ENCODE assay signal across 10 cellular contexts in the genomic region with DNA sequence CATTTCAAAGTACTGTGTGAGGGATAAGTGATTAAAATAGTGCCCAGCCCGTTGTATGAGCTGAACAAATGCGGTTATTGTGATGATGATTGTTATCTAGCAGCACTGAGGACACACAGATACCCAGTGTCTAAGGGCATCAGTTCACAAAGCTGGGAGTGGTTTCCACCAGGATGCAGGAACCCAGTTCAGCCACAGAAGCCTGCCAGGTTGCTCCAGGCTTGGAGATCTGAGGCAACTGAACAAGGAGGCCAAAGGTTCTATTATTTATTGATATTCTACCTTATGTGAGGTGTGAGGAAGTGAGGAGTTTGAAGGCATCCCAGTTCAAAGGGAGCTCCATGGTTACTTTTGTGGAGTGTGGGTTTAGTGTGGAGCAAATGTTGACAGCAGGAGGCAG. TPM values are rescaled to one million over a fixed set of nuclear protein-coding genes. Genes with fewer than 3 reads are reported as not detected.
"Had no signal": no experiment of that assay in that cellular context is flagged by ENCODE, and none has a peak within 500 bp of the region (broad histone marks: within the 10 kb centered on the region; RNA-seq: fewer than 3 reads in every experiment).

No MANE protein-coding gene starts in this region.

- H3K4me1 ChIP-seq: thyroid gland had no signal

- H3K36me3 ChIP-seq: cardiac muscle cell, thyroid gland had no signal

- H3K27me3 Mint-ChIP-seq: activated T-helper 17 cell treated with anti-CD3 and anti-CD28 coated beads, Interleukin-2, amount 50 U/mL, for 72 hours; stimulated activated memory B cell treated with anti-CD40 and anti-IgM and Interleukin-4, amounts not matched to agents 10 μg/mL and 1 μg/mL and 100 μg/mL, for 72 hours had no signal

- H3K4me3 Mint-ChIP-seq: activated naive CD4-positive, alpha-beta T cell treated with anti-CD3 and anti-CD28 coated beads for 36 hours; activated T-helper 17 cell treated with anti-CD3 and anti-CD28 coated beads, Interleukin-2, amount 50 U/mL, for 72 hours; naive thymus-derived CD4-positive, alpha-beta T cell; stimulated activated memory B cell treated with anti-CD40 and anti-IgM and Interleukin-4, amounts not matched to agents 10 μg/mL and 1 μg/mL and 100 μg/mL, for 72 hours had no signal

- H3K4me3 ChIP-seq: cardiac muscle cell, thyroid gland had no signal

- DNase-seq: activated naive CD4-positive, alpha-beta T cell treated with anti-CD3 and anti-CD28 coated beads for 36 hours; erythroblast; naive thymus-derived CD4-positive, alpha-beta T cell; stimulated activated CD4-positive, alpha-beta T cell treated with anti-CD3 and anti-CD28 coated beads, Interleukin-2, amount 100 ng/mL, for 48 hours; T-helper 2 cell; thyroid gland had no signal

- ATAC-seq: activated T-helper 17 cell treated with anti-CD3 and anti-CD28 coated beads, Interleukin-2, amount 50 U/mL, for 72 hours; naive thymus-derived CD4-positive, alpha-beta T cell; stimulated activated memory B cell treated with anti-CD40 and anti-IgM and Interleukin-4, amounts not matched to agents 10 μg/mL and 1 μg/mL and 100 μg/mL, for 72 hours had no signal

- H3K9me3 Mint-ChIP-seq: activated naive CD4-positive, alpha-beta T cell treated with anti-CD3 and anti-CD28 coated beads for 36 hours; activated T-helper 17 cell treated with anti-CD3 and anti-CD28 coated beads, Interleukin-2, amount 50 U/mL, for 72 hours; naive thymus-derived CD4-positive, alpha-beta T cell; stimulated activated memory B cell treated with anti-CD40 and anti-IgM and Interleukin-4, amounts not matched to agents 10 μg/mL and 1 μg/mL and 100 μg/mL, for 72 hours had no signal

- FAIRE-seq: urothelium cell line had no signal

- H3K9me3 ChIP-seq: thyroid gland had no signal

- H3K27ac Mint-ChIP-seq: activated naive CD4-positive, alpha-beta T cell treated with anti-CD3 and anti-CD28 coated beads for 36 hours; activated T-helper 17 cell treated with anti-CD3 and anti-CD28 coated beads, Interleukin-2, amount 50 U/mL, for 72 hours; naive thymus-derived CD4-positive, alpha-beta T cell; stimulated activated memory B cell treated with anti-CD40 and anti-IgM and Interleukin-4, amounts not matched to agents 10 μg/mL and 1 μg/mL and 100 μg/mL, for 72 hours had no signal

- H3K27ac ChIP-seq: cardiac muscle cell, thyroid gland had no signal

- H3K4me1 Mint-ChIP-seq: activated T-helper 17 cell treated with anti-CD3 and anti-CD28 coated beads, Interleukin-2, amount 50 U/mL, for 72 hours; stimulated activated memory B cell treated with anti-CD40 and anti-IgM and Interleukin-4, amounts not matched to agents 10 μg/mL and 1 μg/mL and 100 μg/mL, for 72 hours had no signal

- H3K27me3 ChIP-seq: cardiac muscle cell, thyroid gland had no signal

- H3K36me3 Mint-ChIP-seq: stimulated activated memory B cell treated with anti-CD40 and anti-IgM and Interleukin-4, amounts not matched to agents 10 μg/mL and 1 μg/mL and 100 μg/mL, for 72 hours had no signal

RNA-seq across cellular contexts. Expression of a gene that starts 13.2 kb away (rescaled TPM):
- polyA plus RNA-seq: naive thymus-derived CD4-positive, alpha-beta T cell had no signal
